8 cellular contexts compared by ENCODE assay signal in the genomic region with DNA sequence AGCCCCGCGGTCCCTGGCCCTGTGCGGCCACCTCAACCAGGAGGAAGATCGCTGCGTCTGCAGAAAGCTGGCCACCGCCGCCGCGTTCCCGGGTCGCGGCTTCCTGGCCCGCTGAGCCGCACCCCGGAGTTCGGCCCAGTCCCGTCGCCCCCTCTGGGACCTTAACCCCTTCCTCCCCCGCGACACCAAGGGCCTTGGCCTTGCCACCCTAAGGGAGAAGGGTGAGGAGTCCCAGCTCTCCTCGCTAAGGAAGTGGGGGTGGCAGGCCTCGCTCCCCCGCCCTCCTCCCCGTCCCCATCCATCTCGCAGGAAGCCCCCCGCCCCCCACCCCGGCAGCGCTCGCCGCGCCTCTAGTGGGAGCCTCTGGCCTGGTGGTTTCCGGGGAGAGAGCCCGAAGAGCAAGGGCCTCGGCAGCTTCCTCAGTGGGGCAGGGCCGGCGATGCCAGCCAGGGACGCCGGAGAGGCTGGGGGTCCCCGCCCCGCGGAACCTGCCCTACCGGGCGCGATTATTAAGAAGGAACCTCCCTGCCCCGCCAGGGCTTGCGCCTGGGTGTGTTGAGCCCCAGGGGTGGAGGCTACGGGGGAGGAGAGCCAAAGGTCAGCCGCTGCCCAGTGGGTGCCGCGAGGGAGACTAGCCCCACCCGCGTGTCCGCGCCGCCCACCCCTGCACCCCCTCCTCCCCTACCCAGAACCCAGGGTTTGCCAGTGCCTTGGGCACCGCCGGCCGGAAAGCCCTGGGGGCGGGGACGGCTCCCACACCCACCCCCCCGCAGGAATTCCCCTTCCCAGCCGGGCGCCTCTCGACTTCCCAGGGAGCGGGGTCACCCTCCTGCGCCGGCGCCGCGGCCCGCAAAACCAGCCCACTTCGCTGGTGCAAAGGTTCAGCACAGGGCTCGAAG. TPM values are rescaled to one million over a fixed set of nuclear protein-coding genes. Genes with fewer than 3 reads are reported as not detected.
DNase-seq lines count a peak whose midpoint lies in the region; ATAC-seq, FAIRE-seq and TF ChIP-seq lines count a peak whose summit lies in the region.

No MANE protein-coding gene starts in this region.

- no peak for ATAC-seq in GM18873 (IDR thresholded peaks at IDR 0.05; ENCODE audit: low FRiP score, unreplicated experiment)

- H3K9me3 ChIP-seq in HUES48 (ENCODE audit: control insufficient read depth, insufficient read depth, low read length) (no peaks in the 10 kb centered on the region), astrocyte (ENCODE audit: insufficient read depth, low read depth, low read length) (no peaks in the 10 kb centered on the region), skeletal muscle satellite cell (replicated peaks; ENCODE audit: low read length) (no peaks in the 10 kb centered on the region)

- H3K27ac Mint-ChIP-seq in astrocyte (ENCODE audit: unreplicated experiment), result peak overlapping the region; percentile 59
- no peak overlapping the region for H3K27ac Mint-ChIP-seq in activated T-cell treated with anti-CD3 and anti-CD28 coated beads, Interleukin-2, amount 50 U/mL, for 24 hours

- H3K4me3 ChIP-seq in HUES48 (ENCODE audit: low read depth, low read length) (peak overlapping the region; percentile 42), astrocyte (ENCODE audit: insufficient read depth, low read depth, low read length) (no peak overlapping the region), skeletal muscle satellite cell (ENCODE audit: low read length) (no peak overlapping the region)

- peak overlapping the region; percentile 52 for H2AFZ ChIP-seq in astrocyte (ENCODE audit: low read depth, low read length)

- H3K4me1 Mint-ChIP-seq in astrocyte (ENCODE audit: low read depth, unreplicated experiment), result peaks cover 12% of the 10 kb centered on the region
- peaks cover 18% of the 10 kb centered on the region for H3K4me1 Mint-ChIP-seq in activated T-cell treated with anti-CD3 and anti-CD28 coated beads, Interleukin-2, amount 50 U/mL, for 24 hours (ENCODE audit: low read depth)

- peaks cover 35% of the 10 kb centered on the region for H3K4me1 ChIP-seq in HUES48 (ENCODE audit: control insufficient read depth, insufficient read depth, low read length)
- peaks cover 30% of the 10 kb centered on the region for H3K4me1 ChIP-seq in astrocyte (ENCODE audit: insufficient read depth, low read length)
- H3K4me1 ChIP-seq in skeletal muscle satellite cell (ENCODE audit: control insufficient read depth, insufficient read depth, low read length), result peaks cover 29% of the 10 kb centered on the region

- no peak overlapping the region for H3K9ac ChIP-seq in HUES48 (ENCODE audit: low read depth, low read length)
- H3K9ac ChIP-seq in astrocyte (ENCODE audit: low read length), result peak overlapping the region; percentile 3
- H3K9ac ChIP-seq in skeletal muscle satellite cell (ENCODE audit: low read depth, low read length), result no peak overlapping the region

- POLR2A ChIA-PET in HEK293T (lab: Yijun Ruan, JAX), result interaction anchor here (1.1 to 2.1 kb wide), 3 partner anchors 11 to 161 kb away, joined by 4 to 6 read pairs (median 5); no protein-coding TSS in a partner anchor

- TF ChIP-seq CTCF in astrocyte (IDR thresholded peaks at IDR 0.05; ENCODE audit: insufficient read depth, low read depth, low read length), result no peak

- H3K4me3 Mint-ChIP-seq in astrocyte (ENCODE audit: unreplicated experiment), result no peak overlapping the region
- H3K4me3 Mint-ChIP-seq in activated T-cell treated with anti-CD3 and anti-CD28 coated beads, Interleukin-2, amount 50 U/mL, for 24 hours, result no peak overlapping the region

- H3K36me3 ChIP-seq in HUES48 (ENCODE audit: control insufficient read depth, insufficient read depth, low read length), result no peaks in the 10 kb centered on the region
- no peaks in the 10 kb centered on the region for H3K36me3 ChIP-seq in astrocyte (ENCODE audit: insufficient read depth, low read length)
- peaks cover 23% of the 10 kb centered on the region for H3K36me3 ChIP-seq in skeletal muscle satellite cell (ENCODE audit: insufficient read depth, low read length)

- no peak for FAIRE-seq in astrocyte (lab: Jason Lieb, UNC)

- peaks cover 24% of the 10 kb centered on the region for H3K79me2 ChIP-seq in astrocyte (ENCODE audit: insufficient read depth, low read length)

- peaks cover 21% of the 10 kb centered on the region for H3K27me3 Mint-ChIP-seq in astrocyte (ENCODE audit: low read depth, unreplicated experiment)
- H3K27me3 Mint-ChIP-seq in activated T-cell treated with anti-CD3 and anti-CD28 coated beads, Interleukin-2, amount 50 U/mL, for 24 hours, result no peaks in the 10 kb centered on the region

- H3K9me3 Mint-ChIP-seq in astrocyte (ENCODE audit: unreplicated experiment), result peaks cover 4% of the 10 kb centered on the region
- H3K9me3 Mint-ChIP-seq in activated T-cell treated with anti-CD3 and anti-CD28 coated beads, Interleukin-2, amount 50 U/mL, for 24 hours, result no peaks in the 10 kb centered on the region

- H3K4me2 ChIP-seq in astrocyte (ENCODE audit: low read length) (peak overlapping the region; percentile 75), skeletal muscle satellite cell (ENCODE audit: low read length) (peak overlapping the region; percentile 67)

- peaks cover 8% of the 10 kb centered on the region for H3K36me3 Mint-ChIP-seq in astrocyte (ENCODE audit: low read depth, unreplicated experiment)
- H3K36me3 Mint-ChIP-seq in activated T-cell treated with anti-CD3 and anti-CD28 coated beads, Interleukin-2, amount 50 U/mL, for 24 hours (ENCODE audit: low read depth), result peaks cover 17% of the 10 kb centered on the region

- no peak overlapping the region for H3K27ac ChIP-seq in HUES48 (ENCODE audit: low read depth, low read length)
- H3K27ac ChIP-seq in astrocyte (ENCODE audit: low read depth, low read length), result no peak overlapping the region

- CTCF ChIA-PET in HEK293T (lab: Yijun Ruan, JAX), result interaction anchor here (0.6 kb wide), 1 partner anchor 137 kb away, joined by 3 read pairs; no protein-coding TSS in a partner anchor

- DNase-seq in astrocyte (ENCODE audit: low read depth) (no peak), iPS-NIHi7 (ENCODE audit: extremely low spot score) (peak; percentile 50), HEK293T (ENCODE audit: extremely low spot score) (no peak), SKM-1 treated with dmso at 0.1 percent for 144 hours (lab: John Stamatoyannopoulos, UW; ENCODE audit: unreplicated experiment) (no peak)
- no peak for DNase-seq in activated T-cell treated with anti-CD3 and anti-CD28 coated beads, Interleukin-2, amount 50 U/mL, for 24 hours

- peaks cover 96% of the 10 kb centered on the region for H3K27me3 ChIP-seq in HUES48 (ENCODE audit: control insufficient read depth, insufficient read depth, low read length)
- no peaks in the 10 kb centered on the region for H3K27me3 ChIP-seq in astrocyte (ENCODE audit: insufficient read depth, low read length)
- H3K27me3 ChIP-seq in skeletal muscle satellite cell (ENCODE audit: control insufficient read depth, insufficient read depth, low read length), result no peaks in the 10 kb centered on the region

- peaks cover 44% of the 10 kb centered on the region for H4K20me1 ChIP-seq in astrocyte (ENCODE audit: insufficient read depth, low read length)

TF ChIP-seq in HEK293T, 16 proteins besides CTCF, POLR2A, EP300 and RAD21:
- no peak for TF ChIP-seq ELF4 (IDR thresholded peaks at IDR 0.05)
- TF ChIP-seq SUZ12 (IDR thresholded peaks at IDR 0.05), result no peak
- no peak for TF ChIP-seq ZNF384 (IDR thresholded peaks at IDR 0.05)
- TF ChIP-seq LEF1 (IDR thresholded peaks at IDR 0.05; ENCODE audit: borderline replicate concordance), result no peak
- no peak for TF ChIP-seq FOXK2 (IDR thresholded peaks at IDR 0.05)
- no peak for TF ChIP-seq HDGF (IDR thresholded peaks at IDR 0.05; ENCODE audit: borderline replicate concordance)
- TF ChIP-seq, protein P1, sequence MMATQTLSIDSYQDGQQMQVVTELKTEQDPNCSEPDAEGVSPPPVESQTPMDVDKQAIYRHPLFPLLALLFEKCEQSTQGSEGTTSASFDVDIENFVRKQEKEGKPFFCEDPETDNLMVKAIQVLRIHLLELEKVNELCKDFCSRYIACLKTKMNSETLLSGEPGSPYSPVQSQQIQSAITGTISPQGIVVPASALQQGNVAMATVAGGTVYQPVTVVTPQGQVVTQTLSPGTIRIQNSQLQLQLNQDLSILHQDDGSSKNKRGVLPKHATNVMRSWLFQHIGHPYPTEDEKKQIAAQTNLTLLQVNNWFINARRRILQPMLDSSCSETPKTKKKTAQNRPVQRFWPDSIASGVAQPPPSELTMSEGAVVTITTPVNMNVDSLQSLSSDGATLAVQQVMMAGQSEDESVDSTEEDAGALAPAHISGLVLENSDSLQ (IDR thresholded peaks at IDR 0.05), result no peak
- TF ChIP-seq NFRKB (IDR thresholded peaks at IDR 0.05), result no peak
- TF ChIP-seq L3MBTL2 (conservative IDR thresholded peaks at IDR 0.05), result no peak

RNA-seq across cellular contexts. Expression of a gene that starts 6.8 kb away (rescaled TPM):
- 12.6 and 16.9 TPM in 2 replicates for total RNA-seq in astrocyte
- total RNA-seq in skeletal muscle satellite cell (2012; rRNA removed), result 9.9 and 10.9 TPM in 2 replicates

RNA-seq across cellular contexts. Expression of a gene that starts 35.6 kb away (rescaled TPM):
- total RNA-seq in astrocyte, result 2.5 and 3.4 TPM in 2 replicates
- 1.5 and 3.5 TPM in 2 replicates for total RNA-seq in skeletal muscle satellite cell (2012; rRNA removed)

RNA-seq across cellular contexts. Expression of a gene that starts 54.5 kb away (rescaled TPM):
- 3.9 and 6.7 TPM in 2 replicates for total RNA-seq in astrocyte
- total RNA-seq in skeletal muscle satellite cell (2012; rRNA removed), result 1.8 and 2.4 TPM in 2 replicates
